9 cellular contexts compared by ENCODE assay signal in genomic region chr9:133792721-133793470, GRCh38. TPM values are rescaled to one million over a fixed set of nuclear protein-coding genes. Genes with fewer than 3 reads are reported as not detected.
DNase-seq lines count a peak whose midpoint lies in the region; ATAC-seq lines count a peak whose summit lies in the region.
"Had no signal": no experiment of that assay in that cellular context is flagged by ENCODE, and none has a peak within 500 bp of the region (broad histone marks: within the 10 kb centered on the region; RNA-seq: fewer than 3 reads in every experiment).

No MANE protein-coding gene starts in this region.

- peak in 4 of 5 donors; percentile 22 to 41 (median 30) for DNase-seq in CD4-positive, alpha-beta memory T cell
- DNase-seq in LHCN-M2 (ENCODE audit: low read depth) (peak; percentile 53), cerebellum (ENCODE audit: low spot score) (peak; percentile 79), left kidney (ENCODE audit: low read depth, low spot score) (peak; percentile 77), NCI-H128 (lab: John Stamatoyannopoulos, UW; ENCODE audit: unreplicated experiment) (no peak)
- DNase-seq in activated CD4-positive, CD25-positive, alpha-beta regulatory T cell treated with anti-CD3 and anti-CD28 coated beads, Interleukin-2, amount 50 U/mL, for 72 hours, result peak; percentile 69
- peak; percentile 53 for DNase-seq in stimulated activated CD4-positive, alpha-beta T cell treated with anti-CD3 and anti-CD28 coated beads, Interleukin-4, amount 100 ng/mL, for 1 hour

- no peak overlapping the region for H3K27ac ChIP-seq in CD4-positive, alpha-beta memory T cell (ENCODE audit: low read depth, low read length)

- peak; percentile 52 for ATAC-seq in GM19328 (IDR thresholded peaks at IDR 0.05; ENCODE audit: unreplicated experiment)

- peaks cover 5% of the 10 kb centered on the region for H3K4me1 ChIP-seq in CD4-positive, alpha-beta memory T cell (ENCODE audit: insufficient read depth, low read length)

- POLR2A ChIA-PET in CD4-positive, alpha-beta memory T cell (lab: Charles Lee; ENCODE audit: partially characterized antibody), result interaction anchor here (1.1 kb wide), 1 partner anchor 201 kb away, joined by 4 read pairs; no protein-coding TSS in a partner anchor

- H3K9me3 Mint-ChIP-seq in CD4-positive, alpha-beta memory T cell, result no peaks in the 10 kb centered on the region
- H3K9me3 Mint-ChIP-seq: activated naive CD4-positive, alpha-beta T cell treated with anti-CD3 and anti-CD28 coated beads, Interleukin-2, amount 50 U/mL, for 24 hours had no signal

- peaks cover 0 to 10% (median 4%) of the 10 kb centered on the region in 4 donors for H3K4me1 Mint-ChIP-seq in CD4-positive, alpha-beta memory T cell
- H3K4me1 Mint-ChIP-seq: activated naive CD4-positive, alpha-beta T cell treated with anti-CD3 and anti-CD28 coated beads, Interleukin-2, amount 50 U/mL, for 24 hours had no signal

- no peaks in the 10 kb centered on the region for H3K9me3 ChIP-seq in CD4-positive, alpha-beta memory T cell (ENCODE audit: control insufficient read depth in 1 of 2, low read length in 2 of 2)

- CTCF ChIA-PET in CD4-positive, alpha-beta memory T cell (lab: Charles Lee; ENCODE audit: partially characterized antibody), result interaction anchor here (1.5 to 5.6 kb wide), 4 partner anchors 12 to 306 kb away, joined by 4 to 65 read pairs (median 8); no protein-coding TSS in a partner anchor

- intact Hi-C loops in CD4-positive, alpha-beta memory T cell (cut with micrococcal nuclease), result no loop called here

- no peaks in the 10 kb centered on the region for H3K36me3 ChIP-seq in CD4-positive, alpha-beta memory T cell (ENCODE audit: insufficient read depth, low read length)

- no peak overlapping the region for H3K27ac Mint-ChIP-seq in CD4-positive, alpha-beta memory T cell
- H3K27ac Mint-ChIP-seq: activated naive CD4-positive, alpha-beta T cell treated with anti-CD3 and anti-CD28 coated beads, Interleukin-2, amount 50 U/mL, for 24 hours had no signal

- H3K27me3 ChIP-seq in CD4-positive, alpha-beta memory T cell (ENCODE audit: insufficient read depth, low read length), result no peaks in the 10 kb centered on the region

- H3K4me3 ChIP-seq in CD4-positive, alpha-beta memory T cell (ENCODE audit: low read length in 2 of 2), result no peak overlapping the region

- H3K4me3 Mint-ChIP-seq in CD4-positive, alpha-beta memory T cell, result peak overlapping the region in 1 of 8 donors; percentile 16
- H3K4me3 Mint-ChIP-seq: activated naive CD4-positive, alpha-beta T cell treated with anti-CD3 and anti-CD28 coated beads, Interleukin-2, amount 50 U/mL, for 24 hours had no signal

- no peaks in the 10 kb centered on the region for H3K36me3 Mint-ChIP-seq in CD4-positive, alpha-beta memory T cell
- H3K36me3 Mint-ChIP-seq: activated naive CD4-positive, alpha-beta T cell treated with anti-CD3 and anti-CD28 coated beads, Interleukin-2, amount 50 U/mL, for 24 hours had no signal

- peaks cover 1 to 5% of the 10 kb centered on the region in 2 donors for H3K27me3 Mint-ChIP-seq in CD4-positive, alpha-beta memory T cell
- H3K27me3 Mint-ChIP-seq: activated naive CD4-positive, alpha-beta T cell treated with anti-CD3 and anti-CD28 coated beads, Interleukin-2, amount 50 U/mL, for 24 hours had no signal

RNA-seq across cellular contexts. Expression of gene SARDH, which starts 54.7 kb away (rescaled TPM):
- 10 to 100 TPM; 18.6 to 19.3 TPM for total RNA-seq in CD4-positive, alpha-beta memory T cell
- 1 to 10 TPM; 2.5 to 4.1 TPM for polyA plus RNA-seq in CD4-positive, alpha-beta memory T cell
- total RNA-seq in LHCN-M2 (2014; rRNA removed) (52.5 and 54.8 TPM in 2 replicates), cerebellum (4.2 TPM)
- polyA plus RNA-seq in LHCN-M2 (2012), result 32.4 TPM
